In genomic region chr20:50575869-50576720, GRCh38 we compare ENCODE assay signal across 8 cellular contexts.
DNase-seq lines count a peak whose midpoint lies in the region; ATAC-seq and TF ChIP-seq lines count a peak whose summit lies in the region.

No MANE protein-coding gene starts in this region.

- H3K27me3 ChIP-seq in spleen (replicated peaks in 1 of 7): no peaks in the 10 kb centered on the region

- in situ Hi-C loops in G401 (cut with HindIII; ENCODE audit: low sequenced_read_pairs): no loop called here

- peaks cover 14 to 69% (median 40%) of the 10 kb centered on the region in 6 donors for H3K4me1 ChIP-seq in spleen

- no peak for TF ChIP-seq POLR2A in spleen (IDR thresholded peaks at IDR 0.05)

- H3K36me3 ChIP-seq in spleen: peaks cover 2 to 99% (median 76%) of the 10 kb centered on the region in 6 donors

- H3K9me3 ChIP-seq in spleen: no peaks in the 10 kb centered on the region

- TF ChIP-seq CTCF in LNCAP (IDR thresholded peaks at IDR 0.05) (peak; percentile 83), spleen (IDR thresholded peaks at IDR 0.05 in 8 of 11, conservative IDR thresholded peaks at IDR 0.05 in 3 of 11) (peak; percentile 39 to 86 (median 77))

- DNase-seq in G401 (ENCODE audit: low spot score) (peak; percentile 44), T1000 (lab: John Stamatoyannopoulos, UW) (peak; percentile 50), anterior cingulate cortex (lab: John Stamatoyannopoulos, UW) (peak in 37 of 58 donors; percentile 8 to 75 (median 37)), hippocampal formation (lab: John Stamatoyannopoulos, UW) (peak; percentile 21 to 42), spleen (peak; percentile 88), amniotic stem cell (lab: John Stamatoyannopoulos, UW) (no peak)

- ATAC-seq in HG03025 (IDR thresholded peaks at IDR 0.05; ENCODE audit: low FRiP score, unreplicated experiment): no peak

- WGBS in spleen, 5 donors: 57 to 72% (median 65%) methylated on average over 12 of the region's 12 CpGs

- no peak overlapping the region for H3K4me3 ChIP-seq in spleen

- intact Hi-C loops in spleen (cut with DNase I; ENCODE audit: low total_unique reads): loop anchor here (5.0 kb wide), 1 partner anchor 384 kb away; the partner anchor contains the start of gene CEBPB

- H3K27ac ChIP-seq in spleen: peak overlapping the region in 2 of 8 donors; percentile 4 to 23
